Comparison of ENCODE assay signal across 20 cellular contexts in the genomic region with DNA sequence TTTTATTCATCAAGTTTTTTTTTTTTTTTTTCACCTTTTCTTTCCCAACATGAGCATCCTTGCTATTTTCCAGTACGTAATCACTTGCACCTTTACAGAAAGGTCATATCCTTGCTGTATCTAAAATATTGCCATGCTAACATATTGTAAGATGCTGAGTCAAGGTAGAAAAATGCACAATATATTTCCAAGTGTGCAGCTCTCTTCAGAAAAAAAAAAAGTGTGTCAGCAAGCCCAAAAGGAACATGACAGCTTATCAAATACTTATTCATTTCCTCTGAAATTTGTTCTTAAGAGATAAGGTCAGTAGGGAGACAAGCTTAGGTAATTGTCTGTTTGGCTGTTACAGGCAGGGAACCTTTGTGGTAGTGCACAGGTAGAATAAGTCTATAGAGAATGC. TPM values are rescaled to one million over a fixed set of nuclear protein-coding genes. Genes with fewer than 3 reads are reported as not detected.
DNase-seq lines count a peak whose midpoint lies in the region; ATAC-seq and TF ChIP-seq lines count a peak whose summit lies in the region.
"Had no signal": no experiment of that assay in that cellular context is flagged by ENCODE, and none has a peak within 500 bp of the region (broad histone marks: within the 10 kb centered on the region; RNA-seq: fewer than 3 reads in every experiment).

No MANE protein-coding gene starts in this region.

- no peaks in the 10 kb centered on the region for H3K36me3 ChIP-seq in CD8-positive, alpha-beta T cell (ENCODE audit: insufficient read depth, low read length)
- peaks cover 5% of the 10 kb centered on the region for H3K36me3 ChIP-seq in CD8-positive, alpha-beta memory T cell (ENCODE audit: insufficient read depth, low read length)
- peaks cover 64% of the 10 kb centered on the region for H3K36me3 ChIP-seq in KOPT-K1 (ENCODE audit: insufficient read depth, low read length)
- H3K36me3 ChIP-seq: BE2C had no signal

- peak overlapping the region; percentile 33 for H3K27ac Mint-ChIP-seq in CD8-positive, alpha-beta T cell
- H3K27ac Mint-ChIP-seq in CD8-positive, alpha-beta memory T cell, result peak overlapping the region in 7 of 8 donors; percentile 10 to 69 (median 47)
- H3K27ac Mint-ChIP-seq: H9 had no signal

- no peak for TF ChIP-seq CTCF in CD8-positive, alpha-beta T cell (IDR thresholded peaks at IDR 0.05)
- TF ChIP-seq CTCF in foreskin keratinocyte (conservative IDR thresholded peaks at IDR 0.05), result no peak

- H3K4me3 ChIP-seq in CD8-positive, alpha-beta T cell (ENCODE audit: low read depth, low read length), result no peak overlapping the region
- H3K4me3 ChIP-seq in CD8-positive, alpha-beta memory T cell (ENCODE audit: low read length), result no peak overlapping the region

- H3K27me3 Mint-ChIP-seq in CD8-positive, alpha-beta T cell (ENCODE audit: low read depth), result no peaks in the 10 kb centered on the region
- no peaks in the 10 kb centered on the region for H3K27me3 Mint-ChIP-seq in CD8-positive, alpha-beta memory T cell
- H3K27me3 Mint-ChIP-seq: CD4-positive, CD25-positive, alpha-beta regulatory T cell had no signal

- peaks cover 43% of the 10 kb centered on the region for H3K36me3 Mint-ChIP-seq in CD8-positive, alpha-beta T cell
- H3K36me3 Mint-ChIP-seq in CD8-positive, alpha-beta memory T cell, result peaks cover 0 to 55% (median 9%) of the 10 kb centered on the region in 3 donors

- H3K27ac ChIP-seq in CD8-positive, alpha-beta T cell (ENCODE audit: low read depth, low read length), result no peak overlapping the region
- no peak overlapping the region for H3K27ac ChIP-seq in CD8-positive, alpha-beta memory T cell (ENCODE audit: low read depth, low read length)
- H3K27ac ChIP-seq in KOPT-K1 (ENCODE audit: low read depth, low read length, poor library complexity, severe bottlenecking) (peak overlapping the region; percentile 53), foreskin keratinocyte (no peak overlapping the region)

- no peaks in the 10 kb centered on the region for H3K27me3 ChIP-seq in CD8-positive, alpha-beta T cell (ENCODE audit: insufficient read depth, low read length)
- H3K27me3 ChIP-seq in CD8-positive, alpha-beta memory T cell (ENCODE audit: insufficient read depth, low read length, poor library complexity, severe bottlenecking), result no peaks in the 10 kb centered on the region
- H3K27me3 ChIP-seq in foreskin keratinocyte, result no peaks in the 10 kb centered on the region
- H3K27me3 ChIP-seq: BE2C had no signal

- H3K4me1 ChIP-seq in CD8-positive, alpha-beta T cell (ENCODE audit: insufficient read depth, low read length), result peaks cover 8% of the 10 kb centered on the region
- peaks cover 6% of the 10 kb centered on the region for H3K4me1 ChIP-seq in CD8-positive, alpha-beta memory T cell (ENCODE audit: insufficient read depth, low read length)
- H3K4me1 ChIP-seq in foreskin keratinocyte, result no peaks in the 10 kb centered on the region
- H3K4me1 ChIP-seq: BE2C had no signal

- H3K4me3 Mint-ChIP-seq in CD8-positive, alpha-beta T cell, result no peak overlapping the region
- H3K4me3 Mint-ChIP-seq in CD8-positive, alpha-beta memory T cell, result no peak overlapping the region
- H3K4me3 Mint-ChIP-seq: CD4-positive, CD25-positive, alpha-beta regulatory T cell; H9 had no signal

- intact Hi-C loops in CD8-positive, alpha-beta T cell (cut with DNase I, micrococcal nuclease), result no loop called here

- ATAC-seq in CD8-positive, alpha-beta T cell, result no peak
- ATAC-seq in foreskin keratinocyte (no peak), HG03457 (IDR thresholded peaks at IDR 0.05; ENCODE audit: unreplicated experiment) (no peak), GM18519 (IDR thresholded peaks at IDR 0.05; ENCODE audit: low FRiP score, unreplicated experiment) (no peak)

- POLR2A ChIA-PET in CD8-positive, alpha-beta T cell (lab: Charles Lee), result interaction anchor here (1.1 kb wide), 1 partner anchor 9 kb away, joined by 3 read pairs; no protein-coding TSS in a partner anchor
- POLR2A ChIA-PET in CD8-positive, alpha-beta memory T cell (lab: Charles Lee), result interaction anchor here (0.5 kb wide), 1 partner anchor 145 kb away, joined by 4 read pairs; no protein-coding TSS in a partner anchor

- CTCF ChIA-PET in CD8-positive, alpha-beta T cell (lab: Charles Lee), result interaction anchor here (0.9 kb wide), 1 partner anchor 163 kb away, joined by 3 read pairs; no protein-coding TSS in a partner anchor
- CTCF ChIA-PET in CD8-positive, alpha-beta memory T cell (lab: Charles Lee), result no interaction called here

- H3K9me3 ChIP-seq in CD8-positive, alpha-beta T cell (ENCODE audit: low read length), result no peaks in the 10 kb centered on the region
- no peaks in the 10 kb centered on the region for H3K9me3 ChIP-seq in CD8-positive, alpha-beta memory T cell (ENCODE audit: low read length)
- no peaks in the 10 kb centered on the region for H3K9me3 ChIP-seq in KOPT-K1 (ENCODE audit: insufficient read depth, low read length, poor library complexity, severe bottlenecking)
- H3K9me3 ChIP-seq: BE2C had no signal

- H3K9me3 Mint-ChIP-seq in CD8-positive, alpha-beta T cell, result no peaks in the 10 kb centered on the region
- no peaks in the 10 kb centered on the region for H3K9me3 Mint-ChIP-seq in CD8-positive, alpha-beta memory T cell
- H3K9me3 Mint-ChIP-seq: H9 had no signal

- peaks cover 29% of the 10 kb centered on the region for H3K4me1 Mint-ChIP-seq in CD8-positive, alpha-beta T cell (ENCODE audit: low read depth)
- peaks cover 32 to 63% (median 57%) of the 10 kb centered on the region in 3 donors for H3K4me1 Mint-ChIP-seq in CD8-positive, alpha-beta memory T cell

- DNase-seq in CD8-positive, alpha-beta T cell, result no peak
- no peak for DNase-seq in CD8-positive, alpha-beta memory T cell
- peak; percentile 25 to 51 for DNase-seq in foreskin keratinocyte
- no peak for DNase-seq in NCI-H2227 treated with DMSO at 0.1 percent for 48 hours (lab: John Stamatoyannopoulos, UW)
- no peak for DNase-seq in dermis blood vessel endothelial cell
- DNase-seq: ACHN; BE2C; C1 segment of cervical spinal cord; CD4-positive, CD25-positive, alpha-beta regulatory T cell; DMS153; DMS79; GDM1; H9; IMR-90; KBM-7 had no signal

RNA-seq across cellular contexts. Expression of gene SH2D1A, which starts 27.0 kb away (rescaled TPM):
- 10 to 100 TPM; 44.4 to 50.3 TPM for total RNA-seq in CD8-positive, alpha-beta T cell
- total RNA-seq in CD8-positive, alpha-beta memory T cell, result 10 to 100 TPM; 90.2 to 94.6 TPM
- polyA plus RNA-seq in CD8-positive, alpha-beta memory T cell, result 151 TPM
- total RNA-seq in foreskin keratinocyte (not detected in 2 replicates), dermis blood vessel endothelial cell (not detected in 2 replicates)
- polyA plus RNA-seq in foreskin keratinocyte, result not detected in 2 replicates
- total RNA-seq: Daoy, H1, H9, IMR-90 had no signal
- polyA plus RNA-seq: H1, IMR-90 had no signal

RNA-seq across cellular contexts. Expression of gene TEX13D, which starts 40.9 kb away (rescaled TPM):
- total RNA-seq in CD8-positive, alpha-beta T cell, result not detected
- total RNA-seq in CD8-positive, alpha-beta memory T cell, result under 1 TPM; 0.29 to 0.46 TPM
- polyA plus RNA-seq in CD8-positive, alpha-beta memory T cell, result not detected
- total RNA-seq in foreskin keratinocyte, result not detected in 2 replicates
- polyA plus RNA-seq in foreskin keratinocyte, result not detected in 2 replicates
- total RNA-seq in dermis blood vessel endothelial cell, result not detected in 2 replicates
- total RNA-seq: CD4-positive, CD25-positive, alpha-beta regulatory T cell; Daoy; IMR-90 had no signal
- polyA plus RNA-seq: CD4-positive, CD25-positive, alpha-beta regulatory T cell; IMR-90 had no signal

Comparison
In these comparisons a context has a peak if more than half of its experiments do, and no peak if none do; other contexts are left out.
1. DNase-seq: peak in foreskin keratinocyte (2 of 2); none in CD8-positive, alpha-beta T cell (0 of 7), CD8-positive, alpha-beta memory T cell (0 of 5), NCI-H2227 treated with DMSO at 0.1 percent for 48 hours (single experiment) and dermis blood vessel endothelial cell (single experiment).
2. RNA of gene SH2D1A, which starts 27.0 kb away (total RNA-seq): 90.2 to 94.6 TPM in CD8-positive, alpha-beta memory T cell and 44.4 to 50.3 TPM in CD8-positive, alpha-beta T cell; not detected in foreskin keratinocyte and not detected in dermis blood vessel endothelial cell; every median in the first group is over 10 times any median in the second.